In genomic region chr7:70614237-70614984, GRCh38 we compare ENCODE assay signal across 9 cellular contexts.
DNase-seq lines count a peak whose midpoint lies in the region; ATAC-seq, FAIRE-seq and TF ChIP-seq lines count a peak whose summit lies in the region.
"Had no signal": no experiment of that assay in that cellular context is flagged by ENCODE, and none has a peak within 500 bp of the region (broad histone marks: within the 10 kb centered on the region; RNA-seq: fewer than 3 reads in every experiment).

No MANE protein-coding gene starts in this region.

- BruUV-seq in K562 (replicated peaks; lab: Mats Ljungman, UMichigan) (no TSS peak), PC-9 (replicated peaks; lab: Mats Ljungman, UMichigan) (no TSS peak)

- DNase-seq in EH (ENCODE audit: low read depth), result peak; percentile 52
- DNase-seq in NCI-H146 treated with DMSO at 0.1 percent for 48 hours (lab: John Stamatoyannopoulos, UW; ENCODE audit: unreplicated experiment), result peak; percentile 96
- no peak for DNase-seq in K562 (ENCODE audit: extremely low read depth in 1 of 4, low spot score in 3 of 4)
- DNase-seq in kidney, result peak; percentile 83
- peak; percentile 76 to 92 for DNase-seq in tibial artery
- DNase-seq in T-helper 2 cell treated with Interferon-gamma antibody and Interleukin-4, amounts not matched to agents 5 μg/mL and 100 μg/mL, for 36 hours (ENCODE audit: low spot score), result no peak
- no peak for DNase-seq in PC-9

- no peak overlapping the region for H3K4me2 ChIP-seq in K562 (ENCODE audit: insufficient read depth, low read length)
- H3K4me2 ChIP-seq in PC-9, result no peak overlapping the region

- TF ChIP-seq RAD21 in K562 (CRISPR knock-in tag; conservative IDR thresholded peaks at IDR 0.05 in 1 of 2, IDR thresholded peaks at IDR 0.05 in 1 of 2), result no peak

- no peak for TF ChIP-seq POLR2A in K562 (conservative IDR thresholded peaks at IDR 0.05)

- peaks cover 0 to 3% of the 10 kb centered on the region in 2 experiments; a peak in 2 of 5 replicates for H3K4me1 ChIP-seq in K562 (replicated peaks in 1 of 2; ENCODE audit: control insufficient read depth in 2 of 2, insufficient read depth in 2 of 2, low read length in 2 of 2)
- peaks cover 4 to 5% of the 10 kb centered on the region in 2 donors for H3K4me1 ChIP-seq in kidney (ENCODE audit: control insufficient read depth in 1 of 2, insufficient read depth in 1 of 2, low read depth in 1 of 2, low read length in 2 of 2)
- H3K4me1 ChIP-seq in tibial artery, result peaks cover 0 to 14% (median 12%) of the 10 kb centered on the region in 4 donors
- no peaks in the 10 kb centered on the region for H3K4me1 ChIP-seq in PC-9 (replicated peaks; ENCODE audit: insufficient read depth)

- no peaks in the 10 kb centered on the region for H3K9me1 ChIP-seq in K562 (ENCODE audit: control insufficient read depth, insufficient read depth, low read length)

- no peak overlapping the region for H3K27ac Mint-ChIP-seq in T-helper 2 cell treated with Interferon-gamma antibody and Interleukin-4, amounts not matched to agents 5 μg/mL and 100 μg/mL, for 36 hours

- H3K4me3 ChIP-seq in K562 (no peak overlapping the region), kidney (ENCODE audit: low read length in 2 of 2) (no peak overlapping the region), tibial artery (no peak overlapping the region), PC-9 (no peak overlapping the region)

- no peaks in the 10 kb centered on the region for H3K27me3 Mint-ChIP-seq in T-helper 2 cell treated with Interferon-gamma antibody and Interleukin-4, amounts not matched to agents 5 μg/mL and 100 μg/mL, for 36 hours (ENCODE audit: low read depth)

- WGBS in K562 (ENCODE audit: insufficient coverage, low coverage, missing lambda C conversion rate), result 2% methylated on average over 12 of the region's 12 CpGs

- no peaks in the 10 kb centered on the region for H3F3A ChIP-seq in PC-9 (ENCODE audit: insufficient read depth, low read depth)

- H3K9me3 Mint-ChIP-seq in T-helper 2 cell treated with Interferon-gamma antibody and Interleukin-4, amounts not matched to agents 5 μg/mL and 100 μg/mL, for 36 hours, result no peaks in the 10 kb centered on the region

- no peaks in the 10 kb centered on the region for H3K9me3 ChIP-seq in K562 (replicated peaks; ENCODE audit: control insufficient read depth, insufficient read depth, low read depth, low read length)
- H3K9me3 ChIP-seq in kidney (ENCODE audit: control insufficient read depth in 1 of 2, low read length in 2 of 2), result no peaks in the 10 kb centered on the region
- H3K9me3 ChIP-seq in tibial artery, result no peaks in the 10 kb centered on the region
- H3K9me3 ChIP-seq in PC-9 (ENCODE audit: insufficient read depth, low read depth), result no peaks in the 10 kb centered on the region

- H3K9me2 ChIP-seq in PC-9 (ENCODE audit: insufficient read depth), result no peaks in the 10 kb centered on the region

- H3K9ac ChIP-seq in K562 (ENCODE audit: insufficient read depth in 1 of 2, low read depth in 2 of 2, low read length in 2 of 2), result no peak overlapping the region
- no peak overlapping the region for H3K9ac ChIP-seq in kidney (ENCODE audit: low read length in 2 of 2)

- TF ChIP-seq CTCF in K562 (IDR thresholded peaks at IDR 0.05 in 2 of 3, conservative IDR thresholded peaks at IDR 0.05 in 1 of 3; ENCODE audit: insufficient read depth in 2 of 3, low read depth in 1 of 3, low read length in 3 of 3), result no peak
- no peak for TF ChIP-seq CTCF in kidney (IDR thresholded peaks at IDR 0.05; ENCODE audit: borderline replicate concordance, extremely low read depth, insufficient read depth)
- TF ChIP-seq CTCF in tibial artery (IDR thresholded peaks at IDR 0.05), result no peak
- TF ChIP-seq CTCF in PC-9 (conservative IDR thresholded peaks at IDR 0.05), result no peak

- no peak for ATAC-seq in K562
- ATAC-seq in GM21619 (IDR thresholded peaks at IDR 0.05; ENCODE audit: unreplicated experiment), result no peak

- in situ Hi-C loops in K562 (cut with MboI), result no loop called here

- POLR2A ChIA-PET in K562 (lab: Yijun Ruan, JAX), result no interaction called here
- POLR2A ChIA-PET in PC-9 (lab: Charles Lee; ENCODE audit: unreplicated experiment), result interaction anchor here (0.5 kb wide), 1 partner anchor 9 kb away, joined by 6 read pairs; no protein-coding TSS in a partner anchor

- H3K79me2 ChIP-seq in K562 (ENCODE audit: control insufficient read depth, insufficient read depth, low read length) (no peaks in the 10 kb centered on the region), PC-9 (ENCODE audit: low read depth) (no peaks in the 10 kb centered on the region)

- no peaks in the 10 kb centered on the region for H3K36me3 Mint-ChIP-seq in T-helper 2 cell treated with Interferon-gamma antibody and Interleukin-4, amounts not matched to agents 5 μg/mL and 100 μg/mL, for 36 hours (ENCODE audit: low read depth)

- intact Hi-C loops in K562 (cut with micrococcal nuclease) (no loop called here), kidney (cut with DNase I) (no loop called here), tibial artery (cut with DNase I; ENCODE audit: low total_unique reads) (loop anchor here (2.0 kb wide), 1 partner anchor 50 kb away; no protein-coding TSS in a partner anchor), PC-9 (cut with micrococcal nuclease; ENCODE audit: unreplicated experiment) (no loop called here)

- TF ChIP-seq EP300 in K562 (IDR thresholded peaks at IDR 0.05; ENCODE audit: low read length), result no peak

- FAIRE-seq in K562 (lab: Jason Lieb, UNC) (no peak), kidney (lab: Jason Lieb, UNC) (no peak)
- FAIRE-seq: GM18507 had no signal

- H3K27me3 ChIP-seq in K562 (ENCODE audit: control insufficient read depth in 2 of 2, insufficient read depth in 2 of 2, low read length in 2 of 2), result peaks cover 9 to 35% of the 10 kb centered on the region in 2 experiments
- H3K27me3 ChIP-seq in tibial artery, result no peaks in the 10 kb centered on the region
- H3K27me3 ChIP-seq in PC-9 (ENCODE audit: insufficient read depth, low read depth), result peaks cover 44% of the 10 kb centered on the region

- H3K36me3 ChIP-seq in K562 (ENCODE audit: control insufficient read depth, insufficient read depth, low read length), result no peaks in the 10 kb centered on the region
- no peaks in the 10 kb centered on the region for H3K36me3 ChIP-seq in kidney (ENCODE audit: control insufficient read depth in 1 of 2, insufficient read depth in 2 of 2, low read length in 2 of 2)
- no peaks in the 10 kb centered on the region for H3K36me3 ChIP-seq in tibial artery
- no peaks in the 10 kb centered on the region for H3K36me3 ChIP-seq in PC-9 (ENCODE audit: low read depth)

- H4K20me1 ChIP-seq in K562 (replicated peaks; ENCODE audit: control insufficient read depth, insufficient read depth, low read length) (no peaks in the 10 kb centered on the region), PC-9 (ENCODE audit: insufficient read depth) (no peaks in the 10 kb centered on the region)

- CTCF ChIA-PET in K562 (lab: Yijun Ruan, JAX; ENCODE audit: low intra/inter-chr PET ratio) (no interaction called here), PC-9 (lab: Charles Lee) (no interaction called here)

- no peak overlapping the region for H3K27ac ChIP-seq in K562 (ENCODE audit: extremely low read depth, low read depth, low read length)
- H3K27ac ChIP-seq in kidney (ENCODE audit: low read depth in 2 of 2, low read length in 2 of 2), result peak overlapping the region in 1 of 2 donors; percentile 16
- H3K27ac ChIP-seq in tibial artery, result no peak overlapping the region
- H3K27ac ChIP-seq in PC-9, result no peak overlapping the region

- H3K4me1 Mint-ChIP-seq in T-helper 2 cell treated with Interferon-gamma antibody and Interleukin-4, amounts not matched to agents 5 μg/mL and 100 μg/mL, for 36 hours (ENCODE audit: low read depth), result no peaks in the 10 kb centered on the region

- no peak overlapping the region for H3K4me3 Mint-ChIP-seq in T-helper 2 cell treated with Interferon-gamma antibody and Interleukin-4, amounts not matched to agents 5 μg/mL and 100 μg/mL, for 36 hours

- H2AFZ ChIP-seq in K562 (ENCODE audit: low read depth, low read length), result no peak overlapping the region
- H2AFZ ChIP-seq in PC-9, result no peak overlapping the region

TF ChIP-seq in K562, 482 proteins besides CTCF, POLR2A, EP300 and RAD21:
- TF ChIP-seq PHF21A (IDR thresholded peaks at IDR 0.05; ENCODE audit: borderline replicate concordance, low read depth), result no peak
- no peak for TF ChIP-seq CAMTA2 (CRISPR knock-in tag; conservative IDR thresholded peaks at IDR 0.05)
- peak; percentile 66 for TF ChIP-seq RFX1 (IDR thresholded peaks at IDR 0.05)

Comparison
In these comparisons a context has a peak if more than half of its experiments do, and no peak if none do; other contexts are left out.
1. DNase-seq: peak in EH (single experiment), NCI-H146 treated with DMSO at 0.1 percent for 48 hours (single experiment), kidney (single experiment) and tibial artery (2 of 2); none in K562 (0 of 4), T-helper 2 cell treated with Interferon-gamma antibody and Interleukin-4, amounts not matched to agents 5 μg/mL and 100 μg/mL, for 36 hours (single experiment) and PC-9 (0 of 2).